7 cellular contexts compared by ENCODE assay signal in the genomic region with DNA sequence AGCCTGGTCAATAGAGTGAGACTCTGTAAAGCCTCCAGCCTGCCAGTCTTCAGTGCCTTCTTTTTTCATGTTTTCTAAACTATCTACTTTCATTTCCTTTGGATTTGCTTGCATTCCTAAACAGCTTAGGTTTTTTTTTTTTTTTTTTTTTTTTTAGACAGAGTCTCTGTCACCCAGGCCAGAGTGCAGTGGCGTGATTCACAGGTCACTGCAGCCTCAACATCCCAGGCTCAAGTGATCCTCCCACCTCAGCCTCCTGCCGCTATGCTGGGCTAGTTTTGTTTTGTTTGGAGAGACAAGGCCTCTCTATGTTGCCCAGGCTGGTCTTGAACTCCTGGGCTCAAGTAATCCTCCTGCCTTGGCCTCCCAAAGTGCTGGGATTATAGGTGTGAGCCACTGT. TPM values are rescaled to one million over a fixed set of nuclear protein-coding genes. Genes with fewer than 3 reads are reported as not detected.
A peak's percentile ranks its signal among the peaks of the same experiment; 100 is the strongest.
DNase-seq lines count a peak whose midpoint lies in the region; ATAC-seq and TF ChIP-seq lines count a peak whose summit lies in the region.
"Not testable (repeated sequence)": the region's sequence is repeated elsewhere in the genome, so short reads cannot be mapped to it uniquely, and the experiment has no call there.

No MANE protein-coding gene starts in this region.

- not testable (repeated sequence) for H3K9me2 ChIP-seq in Karpas-422 (replicated peaks; ENCODE audit: insufficient read depth, low read length); SU-DHL-6 (replicated peaks; ENCODE audit: insufficient read depth, low read length)

- not testable (repeated sequence) for ATAC-seq in DND-41 (ENCODE audit: insufficient read depth, low read depth)

- CTCF ChIA-PET in activated naive CD4-positive, alpha-beta T cell treated with anti-CD3 and anti-CD28 coated beads, Interleukin-2, amount 10 ng/mL, durations not matched to agents 7 days and 5 days (lab: Charles Lee) = not testable (repeated sequence)

- not testable (repeated sequence) for H2AFZ ChIP-seq in ACC112 (ENCODE audit: low read length, unreplicated experiment); DND-41 (ENCODE audit: low read depth, low read length); Karpas-422 (ENCODE audit: low read length); SU-DHL-6 (ENCODE audit: low read depth, low read length, severe bottlenecking); neural progenitor cell (replicated peaks)

- peak overlapping the region; percentile 11 for H3K27ac Mint-ChIP-seq in activated naive CD4-positive, alpha-beta T cell treated with anti-CD3 and anti-CD28 coated beads, Interleukin-2, amount 10 ng/mL, durations not matched to agents 7 days and 5 days
- H3K27ac Mint-ChIP-seq in immature natural killer cell = peak overlapping the region in 4 of 6 donors; percentile 43 to 82 (median 61)
- H3K27ac Mint-ChIP-seq in neural progenitor cell = not testable (repeated sequence)

- not testable (repeated sequence) for TF ChIP-seq CTCF in DND-41 (IDR thresholded peaks at IDR 0.05; ENCODE audit: borderline replicate concordance, extremely low read depth, low read length, poor library complexity, severe bottlenecking); SU-DHL-6 (IDR thresholded peaks at IDR 0.05; ENCODE audit: insufficient read depth, low read length, poor library complexity, severe bottlenecking); neural progenitor cell (IDR thresholded peaks at IDR 0.05)

- peaks cover 17% of the 10 kb centered on the region; the same call in 1 of the 2 replicates for H3K36me3 ChIP-seq in ACC112 (ENCODE audit: insufficient read depth, low read length)
- peaks cover 45% of the 10 kb centered on the region for H3K36me3 ChIP-seq in DND-41 (ENCODE audit: insufficient read depth, low read length)
- peaks cover 38% of the 10 kb centered on the region; the same call in 1 of the 2 replicates for H3K36me3 ChIP-seq in Karpas-422 (ENCODE audit: insufficient read depth, low read length)
- H3K36me3 ChIP-seq in SU-DHL-6 (ENCODE audit: low read length) = peaks cover 12% of the 10 kb centered on the region
- H3K36me3 ChIP-seq in neural progenitor cell = not testable (repeated sequence)

- not testable (repeated sequence) for H3F3A ChIP-seq in SU-DHL-6 (ENCODE audit: insufficient read depth); neural progenitor cell (ENCODE audit: low read depth)

- H3K79me2 ChIP-seq in ACC112 (ENCODE audit: control insufficient read depth, insufficient read depth, low read length, unreplicated experiment) = peaks cover 12% of the 10 kb centered on the region
- peaks cover 28% of the 10 kb centered on the region for H3K79me2 ChIP-seq in DND-41 (ENCODE audit: insufficient read depth, low read length)
- H3K79me2 ChIP-seq in Karpas-422 (ENCODE audit: low read length) = peaks cover 39% of the 10 kb centered on the region
- not testable (repeated sequence) for H3K79me2 ChIP-seq in SU-DHL-6 (ENCODE audit: insufficient read depth, low read length)
- peaks cover 10% of the 10 kb centered on the region for H3K79me2 ChIP-seq in neural progenitor cell (ENCODE audit: low read depth)

- peaks cover 33% of the 10 kb centered on the region for H3K4me1 Mint-ChIP-seq in activated naive CD4-positive, alpha-beta T cell treated with anti-CD3 and anti-CD28 coated beads, Interleukin-2, amount 10 ng/mL, durations not matched to agents 7 days and 5 days
- peaks cover 8 to 15% of the 10 kb centered on the region in 2 donors for H3K4me1 Mint-ChIP-seq in immature natural killer cell
- H3K4me1 Mint-ChIP-seq in neural progenitor cell = not testable (repeated sequence)

- H3K4me1 ChIP-seq in ACC112 (ENCODE audit: control insufficient read depth, insufficient read depth, low read length, unreplicated experiment) (peaks cover 15% of the 10 kb centered on the region), DND-41 (ENCODE audit: insufficient read depth, low read length) (peaks cover 46% of the 10 kb centered on the region), Karpas-422 (ENCODE audit: low read length) (peaks cover 18% of the 10 kb centered on the region)
- H3K4me1 ChIP-seq in neural progenitor cell = not testable (repeated sequence)

- H4K20me1 ChIP-seq in DND-41 (ENCODE audit: insufficient read depth, low read length); Karpas-422 (ENCODE audit: insufficient read depth, low read depth, low read length); SU-DHL-6 (ENCODE audit: low read depth, low read length); neural progenitor cell (ENCODE audit: low read depth): not testable (repeated sequence)

- not testable (repeated sequence) for H3K27ac ChIP-seq in ACC112 (ENCODE audit: low read depth, low read length); DND-41 (ENCODE audit: low read length); Karpas-422 (ENCODE audit: low read length); SU-DHL-6 (ENCODE audit: low read depth, low read length); neural progenitor cell

- H3K27me3 Mint-ChIP-seq in activated naive CD4-positive, alpha-beta T cell treated with anti-CD3 and anti-CD28 coated beads, Interleukin-2, amount 10 ng/mL, durations not matched to agents 7 days and 5 days; immature natural killer cell (ENCODE audit: low read depth in 3 of 3); neural progenitor cell (ENCODE audit: insufficient read depth, low read depth): not testable (repeated sequence)

- H3K9ac ChIP-seq in DND-41 (ENCODE audit: low read depth, low read length); Karpas-422 (ENCODE audit: low read length); SU-DHL-6 (ENCODE audit: low read length); neural progenitor cell: not testable (repeated sequence)

- not testable (repeated sequence) for H3K9me3 ChIP-seq in DND-41 (ENCODE audit: insufficient read depth, low read length, severe bottlenecking); Karpas-422 (ENCODE audit: low read length); SU-DHL-6 (ENCODE audit: insufficient read depth, low read length); neural progenitor cell (ENCODE audit: low read depth)

- H3K4me3 ChIP-seq in ACC112 (ENCODE audit: low read depth, low read length) = peak overlapping the region; percentile 90; the same call in 1 of the 2 replicates
- not testable (repeated sequence) for H3K4me3 ChIP-seq in DND-41 (ENCODE audit: low read depth in 1 of 2, low read length in 2 of 2); Karpas-422 (ENCODE audit: low read length); SU-DHL-6 (ENCODE audit: insufficient read depth, low read length, poor library complexity, severe bottlenecking); neural progenitor cell

- not testable (repeated sequence) for DNase-seq in DND-41; Karpas-422; activated naive CD4-positive, alpha-beta T cell treated with anti-CD3 and anti-CD28 coated beads, Interleukin-2, amount 10 ng/mL, durations not matched to agents 7 days and 5 days; immature natural killer cell; neural progenitor cell (ENCODE audit: low spot score)

- not testable (repeated sequence) for H3K9me3 Mint-ChIP-seq in activated naive CD4-positive, alpha-beta T cell treated with anti-CD3 and anti-CD28 coated beads, Interleukin-2, amount 10 ng/mL, durations not matched to agents 7 days and 5 days; immature natural killer cell; neural progenitor cell

- not testable (repeated sequence) for H3K27me3 ChIP-seq in ACC112 (ENCODE audit: insufficient read depth, low read length); DND-41 (ENCODE audit: insufficient read depth, low read length, poor library complexity); Karpas-422 (ENCODE audit: low read length); SU-DHL-6 (ENCODE audit: low read length); neural progenitor cell

- H3K36me3 Mint-ChIP-seq in activated naive CD4-positive, alpha-beta T cell treated with anti-CD3 and anti-CD28 coated beads, Interleukin-2, amount 10 ng/mL, durations not matched to agents 7 days and 5 days = peaks cover 32% of the 10 kb centered on the region
- H3K36me3 Mint-ChIP-seq in immature natural killer cell (peaks cover 11 to 30% (median 14%) of the 10 kb centered on the region in 3 donors), neural progenitor cell (peaks cover 15% of the 10 kb centered on the region)

- H3K4me3 Mint-ChIP-seq in activated naive CD4-positive, alpha-beta T cell treated with anti-CD3 and anti-CD28 coated beads, Interleukin-2, amount 10 ng/mL, durations not matched to agents 7 days and 5 days; neural progenitor cell: not testable (repeated sequence)
- H3K4me3 Mint-ChIP-seq in immature natural killer cell = peak overlapping the region in 2 of 5 donors; percentile 36 to 56

- H3K4me2 ChIP-seq in DND-41 (ENCODE audit: insufficient read depth, low read length) (peak overlapping the region; percentile 73), Karpas-422 (ENCODE audit: low read depth, low read length, poor library complexity, severe bottlenecking) (peak overlapping the region; percentile 78), SU-DHL-6 (ENCODE audit: low read depth, low read length, poor library complexity, severe bottlenecking) (peak overlapping the region; percentile 92), neural progenitor cell (peak overlapping the region; percentile 87)

RNA-seq across cellular contexts. Expression of a gene that starts 1.4 kb away (rescaled TPM):
- total RNA-seq in Karpas-422 (2014; rRNA removed; shearing (Covaris generic); ENCODE audit: low replicate concordance) = 24.4 and 30.0 TPM in 2 replicates
- 100 to 1,000 TPM in 1 of 3 donors, 10 to 100 TPM in 2; 89.9 to 125 (median 92.1) TPM for polyA plus RNA-seq in immature natural killer cell
- 54.9 and 59.2 TPM in 2 replicates for total RNA-seq in neural progenitor cell (ENCODE audit: low replicate concordance)

RNA-seq across cellular contexts. Expression of a gene that starts 1.4 kb away (rescaled TPM):
- total RNA-seq in Karpas-422 (2014; rRNA removed; shearing (Covaris generic); ENCODE audit: low replicate concordance) = 1.2 and 2.9 TPM in 2 replicates
- polyA plus RNA-seq in immature natural killer cell = 1 to 10 TPM in 2 of 3 donors, not detected in 1; 1.1 to 2.9 TPM
- total RNA-seq in neural progenitor cell (ENCODE audit: low replicate concordance) = 5.1 and 9.2 TPM in 2 replicates

RNA-seq across cellular contexts. Expression of a gene that starts 33.2 kb away (rescaled TPM):
- 27.9 and 47.9 TPM in 2 replicates for total RNA-seq in Karpas-422 (2014; rRNA removed; shearing (Covaris generic); ENCODE audit: low replicate concordance)
- polyA plus RNA-seq in immature natural killer cell = 10 to 100 TPM; 16.1 to 26.5 (median 17.6) TPM
- total RNA-seq in neural progenitor cell (ENCODE audit: low replicate concordance) = 35.7 and 43.5 TPM in 2 replicates

RNA-seq across cellular contexts. Expression of a gene that starts 33.4 kb away (rescaled TPM):
- 19.8 and 30.1 TPM in 2 replicates for total RNA-seq in Karpas-422 (2014; rRNA removed; shearing (Covaris generic); ENCODE audit: low replicate concordance)
- 10 to 100 TPM; 23.9 to 29.6 (median 27.6) TPM for polyA plus RNA-seq in immature natural killer cell
- 24.9 and 32.2 TPM in 2 replicates for total RNA-seq in neural progenitor cell (ENCODE audit: low replicate concordance)

RNA-seq across cellular contexts. Expression of a gene that starts 47.4 kb away (rescaled TPM):
- 38.3 and 43.7 TPM in 2 replicates for total RNA-seq in Karpas-422 (2014; rRNA removed; shearing (Covaris generic); ENCODE audit: low replicate concordance)
- polyA plus RNA-seq in immature natural killer cell = 10 to 100 TPM; 17.4 to 23.4 (median 23.3) TPM
- total RNA-seq in neural progenitor cell (ENCODE audit: low replicate concordance) = 96.1 and 106 TPM in 2 replicates
